8 cellular contexts compared by ENCODE assay signal in the genomic region with DNA sequence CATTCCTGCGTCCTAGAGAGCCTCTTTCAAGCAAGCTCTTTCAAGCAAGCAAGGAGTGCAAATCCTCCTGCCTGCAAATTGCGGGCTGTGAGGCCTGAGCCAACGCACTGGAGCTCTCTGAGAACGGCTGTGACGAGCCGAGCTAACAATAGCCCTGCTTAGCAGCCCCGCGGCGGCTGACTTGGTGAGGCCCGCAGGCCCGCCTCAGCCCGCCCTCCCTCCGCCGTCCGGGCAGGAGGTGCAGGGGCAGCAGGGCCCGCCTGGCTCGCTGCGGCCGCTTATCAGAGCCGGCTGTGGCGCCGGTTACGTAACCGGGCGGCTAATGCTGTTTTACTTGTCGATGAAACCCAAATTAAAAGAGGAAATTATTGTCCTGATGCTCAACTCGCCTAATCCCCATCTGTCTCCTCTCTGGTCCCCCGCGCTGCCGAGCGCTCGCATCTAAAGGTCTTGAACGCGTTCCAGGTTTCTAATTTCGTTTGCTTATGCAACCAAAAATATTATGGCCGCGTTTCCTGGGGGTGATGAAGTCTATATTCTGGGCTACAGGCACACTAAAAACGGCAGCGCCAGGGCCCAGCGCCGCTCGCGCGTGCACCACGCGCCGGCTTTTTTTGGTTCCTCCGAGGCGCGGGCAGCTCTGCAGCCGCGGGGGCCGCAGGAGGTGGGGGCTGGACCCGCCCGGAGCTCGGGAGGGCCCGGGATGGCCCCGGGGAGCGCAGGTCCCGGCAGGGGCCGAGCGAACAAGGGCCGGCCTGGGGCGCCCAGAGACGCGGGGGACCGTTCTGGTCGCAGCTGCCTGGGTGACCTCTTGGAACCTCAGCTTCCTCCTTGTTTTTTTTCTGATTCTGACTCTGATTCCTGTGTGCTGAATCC.
DNase-seq lines count a peak whose midpoint lies in the region; ATAC-seq and TF ChIP-seq lines count a peak whose summit lies in the region.

No MANE protein-coding gene starts in this region.

- in situ Hi-C loops in G401 (cut with HindIII; ENCODE audit: low sequenced_read_pairs), result no loop called here

- H3K27me3 ChIP-seq in endocrine pancreas (ENCODE audit: control insufficient read depth, insufficient read depth, low read length) (no peaks in the 10 kb centered on the region), lung (ENCODE audit: control insufficient read depth, insufficient read depth) (no peaks in the 10 kb centered on the region)

- no peak for TF ChIP-seq CTCF in lung (IDR thresholded peaks at IDR 0.05; ENCODE audit: control extremely low read depth, extremely low read depth)

- H3K4me1 ChIP-seq in endocrine pancreas (ENCODE audit: control insufficient read depth, insufficient read depth, low read length) (peaks cover 5% of the 10 kb centered on the region), lung (ENCODE audit: control insufficient read depth in 2 of 2, insufficient read depth in 2 of 2, low read length in 2 of 2) (no peaks in the 10 kb centered on the region)

- ATAC-seq in HG03159 (IDR thresholded peaks at IDR 0.05; ENCODE audit: unreplicated experiment) (peak; percentile 66), lung (ENCODE audit: insufficient read depth, low FRiP score) (peak; percentile 84), HG03565 (IDR thresholded peaks at IDR 0.05; ENCODE audit: unreplicated experiment) (no peak)
- ATAC-seq in activated CD8-positive, alpha-beta T cell treated with anti-CD3 and anti-CD28 coated beads, Interleukin-2, amount 10 ng/mL, durations not matched to agents 7 days and 5 days, result peak; percentile 73

- H3K4me3 ChIP-seq in endocrine pancreas (ENCODE audit: control insufficient read depth, insufficient read depth, low read length), result no peak overlapping the region
- H3K4me3 ChIP-seq in lung, result peak overlapping the region; percentile 10

- CTCF ChIA-PET in activated CD8-positive, alpha-beta T cell treated with anti-CD3 and anti-CD28 coated beads, Interleukin-2, amount 10 ng/mL, durations not matched to agents 7 days and 5 days (lab: Charles Lee), result interaction anchor here (1.1 to 2.7 kb wide), 7 partner anchors 13 to 114 kb away, joined by 3 to 18 read pairs (median 3); a partner anchor contains a TSS

- peak overlapping the region; percentile 68 for H3K4me3 Mint-ChIP-seq in activated CD8-positive, alpha-beta T cell treated with anti-CD3 and anti-CD28 coated beads, Interleukin-2, amount 10 ng/mL, durations not matched to agents 7 days and 5 days

- no peaks in the 10 kb centered on the region for H3K9me3 ChIP-seq in endocrine pancreas (ENCODE audit: control insufficient read depth, low read length)
- no peaks in the 10 kb centered on the region for H3K9me3 ChIP-seq in lung (ENCODE audit: control insufficient read depth in 2 of 2, insufficient read depth in 1 of 2, low read length in 1 of 2)

- H3K36me3 ChIP-seq in endocrine pancreas (ENCODE audit: control insufficient read depth, insufficient read depth, low read length), result no peaks in the 10 kb centered on the region
- no peaks in the 10 kb centered on the region for H3K36me3 ChIP-seq in lung (ENCODE audit: control insufficient read depth in 2 of 2, insufficient read depth in 2 of 2, low read length in 2 of 2)

- H3K27ac ChIP-seq in lung (ENCODE audit: low read depth in 1 of 2, low read length in 1 of 2), result peak overlapping the region; percentile 90 to 99

- peak overlapping the region; percentile 67 for H3K27ac Mint-ChIP-seq in activated CD8-positive, alpha-beta T cell treated with anti-CD3 and anti-CD28 coated beads, Interleukin-2, amount 10 ng/mL, durations not matched to agents 7 days and 5 days

- peak; percentile 94 for DNase-seq in G401 (ENCODE audit: low spot score)
- DNase-seq in NCI-H748 (lab: John Stamatoyannopoulos, UW; ENCODE audit: unreplicated experiment), result peak; percentile 92
- DNase-seq in activated CD8-positive, alpha-beta T cell treated with anti-CD3 and anti-CD28 coated beads, Interleukin-2, amount 10 ng/mL, durations not matched to agents 7 days and 5 days, result peak; percentile 50
- DNase-seq in lung (ENCODE audit: low spot score), result peak; percentile 78
- DNase-seq in stimulated activated CD4-positive, alpha-beta T cell treated with anti-CD3 and anti-CD28 coated beads, Interleukin-4, amount 100 ng/mL, for 4 hours, result peak; percentile 15 to 28

- H3K9me3 Mint-ChIP-seq in activated CD8-positive, alpha-beta T cell treated with anti-CD3 and anti-CD28 coated beads, Interleukin-2, amount 10 ng/mL, durations not matched to agents 7 days and 5 days (ENCODE audit: insufficient read depth), result no peaks in the 10 kb centered on the region

- H3K4me1 Mint-ChIP-seq in activated CD8-positive, alpha-beta T cell treated with anti-CD3 and anti-CD28 coated beads, Interleukin-2, amount 10 ng/mL, durations not matched to agents 7 days and 5 days (ENCODE audit: low read depth), result peaks cover 34% of the 10 kb centered on the region

- no peaks in the 10 kb centered on the region for H3K36me3 Mint-ChIP-seq in activated CD8-positive, alpha-beta T cell treated with anti-CD3 and anti-CD28 coated beads, Interleukin-2, amount 10 ng/mL, durations not matched to agents 7 days and 5 days (ENCODE audit: low read depth)

- peaks cover 33% of the 10 kb centered on the region for H3K27me3 Mint-ChIP-seq in activated CD8-positive, alpha-beta T cell treated with anti-CD3 and anti-CD28 coated beads, Interleukin-2, amount 10 ng/mL, durations not matched to agents 7 days and 5 days (ENCODE audit: low read depth)

- 0 to 1% methylated on average over 68 of the region's 68 CpGs for WGBS in lung, 2 donors

- peak overlapping the region; percentile 49 for H3K9ac ChIP-seq in endocrine pancreas (ENCODE audit: control insufficient read depth, insufficient read depth, low read length)

- POLR2A ChIA-PET in activated CD8-positive, alpha-beta T cell treated with anti-CD3 and anti-CD28 coated beads, Interleukin-2, amount 10 ng/mL, durations not matched to agents 7 days and 5 days (lab: Charles Lee), result interaction anchor here (0.7 to 2.7 kb wide), 4 partner anchors 9 to 65 kb away, joined by 3 to 29 read pairs (median 6); a partner anchor contains a TSS

Comparison
In these comparisons a context has a peak if more than half of its experiments do, and no peak if none do; other contexts are left out.
1. DNase-seq: peak in every context shown above with its lines; median percentile 94 in G401; 92 in NCI-H748; 78 in lung; 50 in activated CD8-positive, alpha-beta T cell treated with anti-CD3 and anti-CD28 coated beads, Interleukin-2, amount 10 ng/mL, durations not matched to agents 7 days and 5 days; 22 in stimulated activated CD4-positive, alpha-beta T cell treated with anti-CD3 and anti-CD28 coated beads, Interleukin-4, amount 100 ng/mL, for 4 hours.